ENCODE assay signal across 21 cellular contexts in the genomic region with DNA sequence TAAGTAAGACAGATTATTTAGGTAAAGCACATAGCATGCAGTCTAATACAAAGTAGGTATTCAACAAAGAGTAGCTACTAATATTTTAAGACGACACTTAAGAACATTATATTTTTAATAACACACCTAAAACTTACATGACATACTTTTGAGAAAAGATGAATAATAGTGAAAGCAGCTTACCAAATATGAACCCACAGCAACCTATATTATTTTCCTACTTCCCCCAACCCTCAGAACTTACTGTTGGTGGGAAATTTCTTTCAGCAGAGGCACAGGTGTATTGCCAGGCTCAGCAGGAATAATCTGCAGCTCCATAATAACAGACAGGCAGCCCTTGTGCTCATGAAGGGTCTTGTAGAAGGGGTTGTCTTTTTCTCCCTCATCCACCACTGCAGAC.
DNase-seq lines count a peak whose midpoint lies in the region; ATAC-seq, FAIRE-seq and TF ChIP-seq lines count a peak whose summit lies in the region.
"Had no signal": no experiment of that assay in that cellular context is flagged by ENCODE, and none has a peak within 500 bp of the region (broad histone marks: within the 10 kb centered on the region; RNA-seq: fewer than 3 reads in every experiment).

No MANE protein-coding gene starts in this region.

- no peaks in the 10 kb centered on the region for H3K4me1 ChIP-seq in A549
- peaks cover 16% of the 10 kb centered on the region for H3K4me1 ChIP-seq in OCI-LY3 (ENCODE audit: low read length)
- H3K4me1 ChIP-seq: BLaER1 had no signal

- TF ChIP-seq CTCF in A549 (IDR thresholded peaks at IDR 0.05) (no peak), OCI-LY3 (IDR thresholded peaks at IDR 0.05; ENCODE audit: low read depth, low read length) (no peak), omental fat pad (IDR thresholded peaks at IDR 0.05) (no peak)

- TF ChIP-seq RAD21 in A549 (conservative IDR thresholded peaks at IDR 0.05 in 1 of 2, IDR thresholded peaks at IDR 0.05 in 1 of 2): no peak

- no peaks in the 10 kb centered on the region for H3K79me2 ChIP-seq in OCI-LY3 (ENCODE audit: low read length)

- no peak overlapping the region for H3K27ac ChIP-seq in A549
- H3K27ac ChIP-seq in OCI-LY3 (ENCODE audit: low read length): no peak overlapping the region
- H3K27ac ChIP-seq: 22Rv1, BLaER1, HL-60, KMS-11 had no signal

- no peak for TF ChIP-seq EP300 in A549 (IDR thresholded peaks at IDR 0.05)

- H3K27me3 Mint-ChIP-seq in activated CD4-positive, alpha-beta T cell treated with anti-CD3 and anti-CD28 coated beads, Interleukin-2, amount 10 ng/mL, durations not matched to agents 24 days and 14 days: no peaks in the 10 kb centered on the region
- H3K27me3 Mint-ChIP-seq: CD4-positive, alpha-beta memory T cell had no signal

- H3K9me3 Mint-ChIP-seq in activated CD4-positive, alpha-beta T cell treated with anti-CD3 and anti-CD28 coated beads, Interleukin-2, amount 10 ng/mL, durations not matched to agents 24 days and 14 days: no peaks in the 10 kb centered on the region

- H3K4me3 ChIP-seq in A549 (no peak overlapping the region), OCI-LY3 (ENCODE audit: low read length) (peak overlapping the region; percentile 37)
- H3K4me3 ChIP-seq: BLaER1 had no signal

- WGBS in A549 (ENCODE audit: missing lambda C conversion rate): 0% methylated on average over 1 of the region's 1 CpG

- H3K9me3 ChIP-seq in A549 (no peaks in the 10 kb centered on the region), OCI-LY3 (ENCODE audit: insufficient read depth, low read length) (peaks cover 10% of the 10 kb centered on the region; the same call in 1 of the 2 replicates)

- TF ChIP-seq POLR2A in A549 (IDR thresholded peaks at IDR 0.05; ENCODE audit: low read length): no peak

- no peak overlapping the region for H3K4me3 Mint-ChIP-seq in activated CD4-positive, alpha-beta T cell treated with anti-CD3 and anti-CD28 coated beads, Interleukin-2, amount 10 ng/mL, durations not matched to agents 24 days and 14 days
- H3K4me3 Mint-ChIP-seq: CD14-positive monocyte, H9 had no signal

- H2AFZ ChIP-seq in OCI-LY3 (ENCODE audit: low read depth, low read length): no peak overlapping the region

- FAIRE-seq in A549 (lab: Jason Lieb, UNC): peak; percentile 13
- FAIRE-seq: GM18507, GM19239, H1 had no signal

- peaks cover 54% of the 10 kb centered on the region for H3K27me3 ChIP-seq in OCI-LY3 (ENCODE audit: low read depth, low read length)
- H3K27me3 ChIP-seq: BLaER1 had no signal

- no peaks in the 10 kb centered on the region for H3K4me1 Mint-ChIP-seq in activated CD4-positive, alpha-beta T cell treated with anti-CD3 and anti-CD28 coated beads, Interleukin-2, amount 10 ng/mL, durations not matched to agents 24 days and 14 days
- H3K4me1 Mint-ChIP-seq: CD14-positive monocyte; CD4-positive, alpha-beta memory T cell had no signal

- DNase-seq in A549 (ENCODE audit: low read depth in 1 of 2, low spot score in 1 of 2): no peak
- no peak for DNase-seq in cerebellar nuclear complex (lab: John Stamatoyannopoulos, UW)
- DNase-seq in activated CD4-positive, alpha-beta T cell treated with anti-CD3 and anti-CD28 coated beads, Interleukin-2, amount 10 ng/mL, durations not matched to agents 24 days and 14 days: no peak
- no peak for DNase-seq in dedifferentiated amniotic fluid mesenchymal stem cell (ENCODE audit: extremely low spot score)
- DNase-seq in omental fat pad (ENCODE audit: low spot score): no peak
- DNase-seq: Calu3; CD4-positive, alpha-beta memory T cell; DMS79 treated with DMSO at 0.1 percent for 48 hours; GF-D8 had no signal

- POLR2A ChIA-PET in A549 (lab: Yijun Ruan, JAX): no interaction called here

- intact Hi-C loops in activated CD4-positive, alpha-beta T cell treated with anti-CD3 and anti-CD28 coated beads, Interleukin-2, amount 10 ng/mL, durations not matched to agents 24 days and 14 days (cut with micrococcal nuclease): no loop called here

- peaks cover 6% of the 10 kb centered on the region for H3K36me3 ChIP-seq in OCI-LY3 (replicated peaks; ENCODE audit: low read depth, low read length)
- H3K36me3 ChIP-seq: BLaER1 had no signal

- no peak overlapping the region for H3K4me2 ChIP-seq in A549
- H3K4me2 ChIP-seq in OCI-LY3 (ENCODE audit: low read length): peak overlapping the region; percentile 62
- H3K4me2 ChIP-seq: BLaER1, KMS-11 had no signal

- no peak overlapping the region for H3K27ac Mint-ChIP-seq in activated CD4-positive, alpha-beta T cell treated with anti-CD3 and anti-CD28 coated beads, Interleukin-2, amount 10 ng/mL, durations not matched to agents 24 days and 14 days
- H3K27ac Mint-ChIP-seq: CD14-positive monocyte; CD4-positive, alpha-beta memory T cell; H9 had no signal

- H3K9ac ChIP-seq in OCI-LY3 (ENCODE audit: low read length): no peak overlapping the region
- H3K9ac ChIP-seq: BLaER1, KMS-11 had no signal

- no peaks in the 10 kb centered on the region for H3K36me3 Mint-ChIP-seq in activated CD4-positive, alpha-beta T cell treated with anti-CD3 and anti-CD28 coated beads, Interleukin-2, amount 10 ng/mL, durations not matched to agents 24 days and 14 days (ENCODE audit: low read depth)
- H3K36me3 Mint-ChIP-seq: CD14-positive monocyte; CD4-positive, alpha-beta memory T cell had no signal

- no peak for ATAC-seq in A549
- ATAC-seq in GM18868 (IDR thresholded peaks at IDR 0.05; ENCODE audit: unreplicated experiment): peak; percentile 88
- ATAC-seq in GM21723 (IDR thresholded peaks at IDR 0.05; ENCODE audit: unreplicated experiment): peak; percentile 60
- ATAC-seq in omental fat pad (ENCODE audit: low FRiP score): no peak

- CTCF ChIA-PET in A549 (lab: Yijun Ruan, JAX): no interaction called here

- no peaks in the 10 kb centered on the region for H4K20me1 ChIP-seq in OCI-LY3 (ENCODE audit: insufficient read depth, low read length)
- H4K20me1 ChIP-seq: BLaER1 had no signal

TF ChIP-seq in A549, 52 proteins besides CTCF, POLR2A, EP300 and RAD21:
- no peak for TF ChIP-seq GATA3 (IDR thresholded peaks at IDR 0.05; ENCODE audit: borderline replicate concordance)

Comparison
In these comparisons a context has a peak if more than half of its experiments do, and no peak if none do; other contexts are left out.
1. ATAC-seq: peak in GM18868 (single experiment) and GM21723 (single experiment); none in A549 (0 of 2) and omental fat pad (single experiment).